ENCODE assay signal across 29 cellular contexts in the genomic region with DNA sequence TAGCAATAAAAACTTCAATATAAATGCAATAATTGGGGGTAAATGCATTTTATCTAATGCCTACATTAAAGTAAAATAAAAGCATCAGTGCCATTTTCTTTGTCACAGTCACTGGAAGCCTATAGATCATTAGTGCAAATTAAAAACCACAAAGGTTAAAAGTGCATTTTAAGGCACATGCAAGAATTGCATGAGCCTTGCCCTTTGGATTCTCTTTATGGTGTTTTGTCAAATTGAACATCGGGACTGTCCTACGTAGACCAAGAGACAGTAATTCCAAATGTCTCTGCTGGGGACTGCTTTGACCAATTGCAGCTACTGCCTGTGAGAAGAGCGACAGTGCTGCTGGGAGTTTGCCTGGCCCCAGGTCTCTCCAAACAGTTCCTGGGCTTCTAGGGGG.
"Had no signal": no experiment of that assay in that cellular context is flagged by ENCODE, and none has a peak within 500 bp of the region (broad histone marks: within the 10 kb centered on the region; RNA-seq: fewer than 3 reads in every experiment).

No MANE protein-coding gene starts in this region.

- DNase-seq: naive thymus-derived CD8-positive, alpha-beta T cell; occipital lobe; ovary; posterior cingulate gyrus; psoas muscle; right cardiac atrium; right lobe of liver; sigmoid colon; small intestine; stimulated activated CD4-positive, alpha-beta T cell treated with anti-CD3 and anti-CD28 coated beads, Interleukin-15, amount 100 ng/mL, for 24 hours; stimulated activated CD4-positive, alpha-beta T cell treated with anti-CD3 and anti-CD28 coated beads, Interleukin-4, amount 100 ng/mL, for 1 hour; stimulated activated CD4-positive, alpha-beta T cell treated with anti-CD3 and anti-CD28 coated beads, Interleukin-4, amount 100 ng/mL, for 4 hours; stimulated activated CD8-positive, alpha-beta memory T cell treated with anti-CD3 and anti-CD28 coated beads, Interleukin-4, amount 100 ng/mL, for 48 hours; stimulated activated naive CD4-positive, alpha-beta T cell; stimulated activated naive CD8-positive, alpha-beta T cell treated with anti-CD3 and anti-CD28 coated beads, Interleukin-15, amount 100 ng/mL, for 72 hours; stimulated activated naive CD8-positive, alpha-beta T cell treated with anti-CD3 and anti-CD28 coated beads, Interleukin-15, Interleukin-2, amounts not matched to agents 100 U/mL and 50 U/mL, for 24 hours; substantia nigra; testis; tibial artery; transverse colon; upper lobe of right lung; uterus had no signal

- ATAC-seq: naive thymus-derived CD8-positive, alpha-beta T cell; natural killer cell treated with Interleukin-12 subunit alpha and Interleukin-12 subunit beta and Interleukin-15 and Interleukin-18, amount 100 ng/mL, for 72 hours; psoas muscle; right cardiac atrium; right lobe of liver; stimulated activated memory B cell treated with anti-CD40 and anti-IgM and Interleukin-4, amounts not matched to agents 10 μg/mL and 1 μg/mL and 100 μg/mL, for 72 hours; stimulated activated naive CD8-positive, alpha-beta T cell treated with anti-CD3 and anti-CD28 coated beads, Interleukin-15, amount 100 ng/mL, for 72 hours; stimulated activated naive CD8-positive, alpha-beta T cell treated with anti-CD3 and anti-CD28 coated beads, Interleukin-15, Interleukin-2, amounts not matched to agents 100 U/mL and 50 U/mL, for 24 hours; upper lobe of right lung had no signal

- H3K9ac ChIP-seq: neural progenitor cell, parathyroid adenoma had no signal

- H2AFZ ChIP-seq: neural progenitor cell, parathyroid adenoma had no signal

- H3K27ac Mint-ChIP-seq: naive thymus-derived CD8-positive, alpha-beta T cell; natural killer cell treated with Interleukin-12 subunit alpha and Interleukin-12 subunit beta and Interleukin-15 and Interleukin-18, amount 100 ng/mL, for 72 hours; progenitor cell of endocrine pancreas; stimulated activated memory B cell treated with anti-CD40 and anti-IgM and Interleukin-4, amounts not matched to agents 10 μg/mL and 1 μg/mL and 100 μg/mL, for 72 hours; stimulated activated naive CD8-positive, alpha-beta T cell treated with anti-CD3 and anti-CD28 coated beads, Interleukin-15, amount 100 ng/mL, for 72 hours; type B pancreatic cell had no signal

- H3K4me1 Mint-ChIP-seq: naive thymus-derived CD8-positive, alpha-beta T cell; stimulated activated memory B cell treated with anti-CD40 and anti-IgM and Interleukin-4, amounts not matched to agents 10 μg/mL and 1 μg/mL and 100 μg/mL, for 72 hours; stimulated activated naive CD8-positive, alpha-beta T cell treated with anti-CD3 and anti-CD28 coated beads, Interleukin-15, amount 100 ng/mL, for 72 hours had no signal

- H3K27me3 Mint-ChIP-seq: stimulated activated memory B cell treated with anti-CD40 and anti-IgM and Interleukin-4, amounts not matched to agents 10 μg/mL and 1 μg/mL and 100 μg/mL, for 72 hours; stimulated activated naive CD8-positive, alpha-beta T cell treated with anti-CD3 and anti-CD28 coated beads, Interleukin-15, amount 100 ng/mL, for 72 hours had no signal

- H3K79me2 ChIP-seq: parathyroid adenoma had no signal

- H3K4me3 ChIP-seq: neural progenitor cell, ovary, psoas muscle, right lobe of liver, sigmoid colon, suprapubic skin, testis, tibial artery, transverse colon, upper lobe of right lung, uterus had no signal

- H3K36me3 ChIP-seq: neural progenitor cell, ovary, right lobe of liver, sigmoid colon, suprapubic skin, tibial artery, transverse colon, upper lobe of right lung, uterus had no signal

- H3K27ac ChIP-seq: neural progenitor cell, ovary, parathyroid adenoma, psoas muscle, right lobe of liver, sigmoid colon, suprapubic skin, testis, tibial artery, transverse colon, upper lobe of right lung, uterus had no signal

- H3K4me3 Mint-ChIP-seq: naive thymus-derived CD8-positive, alpha-beta T cell; natural killer cell treated with Interleukin-12 subunit alpha and Interleukin-12 subunit beta and Interleukin-15 and Interleukin-18, amount 100 ng/mL, for 72 hours; neural progenitor cell; stimulated activated memory B cell treated with anti-CD40 and anti-IgM and Interleukin-4, amounts not matched to agents 10 μg/mL and 1 μg/mL and 100 μg/mL, for 72 hours; stimulated activated naive CD8-positive, alpha-beta T cell treated with anti-CD3 and anti-CD28 coated beads, Interleukin-15, amount 100 ng/mL, for 72 hours; type B pancreatic cell had no signal

- H3K36me3 Mint-ChIP-seq: naive thymus-derived CD8-positive, alpha-beta T cell; natural killer cell treated with Interleukin-12 subunit alpha and Interleukin-12 subunit beta and Interleukin-15 and Interleukin-18, amount 100 ng/mL, for 72 hours; neural progenitor cell; stimulated activated memory B cell treated with anti-CD40 and anti-IgM and Interleukin-4, amounts not matched to agents 10 μg/mL and 1 μg/mL and 100 μg/mL, for 72 hours; type B pancreatic cell had no signal

- H3K27me3 ChIP-seq: neural progenitor cell, ovary, right lobe of liver, sigmoid colon, suprapubic skin, testis, transverse colon, upper lobe of right lung, uterus had no signal

- H3K9me3 ChIP-seq: ovary, psoas muscle, right lobe of liver, sigmoid colon, suprapubic skin, testis, tibial artery, transverse colon, upper lobe of right lung, uterus had no signal

- H3K9me3 Mint-ChIP-seq: naive thymus-derived CD8-positive, alpha-beta T cell; natural killer cell treated with Interleukin-12 subunit alpha and Interleukin-12 subunit beta and Interleukin-15 and Interleukin-18, amount 100 ng/mL, for 72 hours; neural progenitor cell; stimulated activated memory B cell treated with anti-CD40 and anti-IgM and Interleukin-4, amounts not matched to agents 10 μg/mL and 1 μg/mL and 100 μg/mL, for 72 hours; stimulated activated naive CD8-positive, alpha-beta T cell treated with anti-CD3 and anti-CD28 coated beads, Interleukin-15, amount 100 ng/mL, for 72 hours; type B pancreatic cell had no signal

- H3K4me1 ChIP-seq: parathyroid adenoma, psoas muscle, right lobe of liver, sigmoid colon, suprapubic skin, testis, tibial artery, transverse colon, upper lobe of right lung, uterus had no signal
